In genomic region chr10:79274279-79275104, GRCh38 we compare ENCODE assay signal across 9 cellular contexts.
DNase-seq lines count a peak whose midpoint lies in the region; ATAC-seq and TF ChIP-seq lines count a peak whose summit lies in the region.
"Had no signal": no experiment of that assay in that cellular context is flagged by ENCODE, and none has a peak within 500 bp of the region (broad histone marks: within the 10 kb centered on the region; RNA-seq: fewer than 3 reads in every experiment).

No MANE protein-coding gene starts in this region.

- peaks cover 87% of the 10 kb centered on the region for H3K79me2 ChIP-seq in MM.1S (ENCODE audit: low read length)

- H3K4me3 ChIP-seq in lower leg skin (ENCODE audit: low read depth, poor library complexity, severe bottlenecking), result no peak overlapping the region
- peak overlapping the region; percentile 35 for H3K4me3 ChIP-seq in thoracic aorta
- H3K4me3 ChIP-seq in HAP-1, result no peak overlapping the region
- no peak overlapping the region for H3K4me3 ChIP-seq in MM.1S (ENCODE audit: low read length)

- H3K4me3 Mint-ChIP-seq in chondrocyte (ENCODE audit: unreplicated experiment), result no peak overlapping the region
- H3K4me3 Mint-ChIP-seq: stimulated activated naive CD8-positive, alpha-beta T cell treated with anti-CD3 and anti-CD28 coated beads, Interleukin-15, Interleukin-2, amounts not matched to agents 100 ng/mL and 50 ng/mL, for 24 hours had no signal

- H3K9me3 ChIP-seq in thoracic aorta (no peaks in the 10 kb centered on the region), HAP-1 (no peaks in the 10 kb centered on the region), MM.1S (replicated peaks; ENCODE audit: insufficient read depth, low read length) (no peaks in the 10 kb centered on the region)

- TF ChIP-seq CTCF in chondrocyte (IDR thresholded peaks at IDR 0.05) (no peak), lower leg skin (IDR thresholded peaks at IDR 0.05) (no peak), thoracic aorta (IDR thresholded peaks at IDR 0.05) (peak; percentile 40), GM10266 (IDR thresholded peaks at IDR 0.05; ENCODE audit: control insufficient read depth, insufficient read depth, low read depth, missing control alignments) (no peak), MM.1S (IDR thresholded peaks at IDR 0.05; ENCODE audit: low read length) (no peak)

- H3K4me1 Mint-ChIP-seq in chondrocyte (ENCODE audit: low read depth), result peaks cover 16% of the 10 kb centered on the region

- H3K9me3 Mint-ChIP-seq in chondrocyte (ENCODE audit: low read depth), result no peaks in the 10 kb centered on the region
- H3K9me3 Mint-ChIP-seq: stimulated activated naive CD8-positive, alpha-beta T cell treated with anti-CD3 and anti-CD28 coated beads, Interleukin-15, Interleukin-2, amounts not matched to agents 100 ng/mL and 50 ng/mL, for 24 hours had no signal

- peak overlapping the region; percentile 11 for H3K27ac Mint-ChIP-seq in chondrocyte (ENCODE audit: unreplicated experiment)
- H3K27ac Mint-ChIP-seq: stimulated activated naive CD8-positive, alpha-beta T cell treated with anti-CD3 and anti-CD28 coated beads, Interleukin-15, Interleukin-2, amounts not matched to agents 100 ng/mL and 50 ng/mL, for 24 hours had no signal

- H3K27me3 ChIP-seq in thoracic aorta (replicated peaks; ENCODE audit: insufficient read depth) (no peaks in the 10 kb centered on the region), HAP-1 (ENCODE audit: low read depth) (no peaks in the 10 kb centered on the region), MM.1S (replicated peaks; ENCODE audit: insufficient read depth, low read length) (no peaks in the 10 kb centered on the region)

- in situ Hi-C loops in HAP-1 (cut with MboI; ENCODE audit: low sequenced_read_pairs), result no loop called here

- H3K36me3 Mint-ChIP-seq in chondrocyte (ENCODE audit: low read depth), result peaks cover 11% of the 10 kb centered on the region

- H3K27ac ChIP-seq in thoracic aorta (peak overlapping the region; percentile 68 to 70), MM.1S (ENCODE audit: low read length) (no peak overlapping the region)

- H3K36me3 ChIP-seq in thoracic aorta (peaks cover 9% of the 10 kb centered on the region), HAP-1 (replicated peaks) (no peaks in the 10 kb centered on the region; the same call in 1 of the 2 replicates), MM.1S (replicated peaks; ENCODE audit: insufficient read depth, low read length) (no peaks in the 10 kb centered on the region)

- peaks cover 35% of the 10 kb centered on the region for H4K20me1 ChIP-seq in MM.1S (ENCODE audit: insufficient read depth, low read length)

- no peaks in the 10 kb centered on the region for H3K27me3 Mint-ChIP-seq in chondrocyte (ENCODE audit: low read depth)
- H3K27me3 Mint-ChIP-seq: stimulated activated naive CD8-positive, alpha-beta T cell treated with anti-CD3 and anti-CD28 coated beads, Interleukin-15, Interleukin-2, amounts not matched to agents 100 ng/mL and 50 ng/mL, for 24 hours had no signal

- H3K4me1 ChIP-seq in thoracic aorta (ENCODE audit: control insufficient read depth in 1 of 2, low read depth in 2 of 2), result peaks cover 21 to 45% of the 10 kb centered on the region in 2 donors
- H3K4me1 ChIP-seq in HAP-1, result no peaks in the 10 kb centered on the region
- no peaks in the 10 kb centered on the region for H3K4me1 ChIP-seq in MM.1S (ENCODE audit: low read length)

- no peak overlapping the region for H2AFZ ChIP-seq in MM.1S (ENCODE audit: low read length)

- peak; percentile 63 for ATAC-seq in thoracic aorta (ENCODE audit: insufficient number of reproducible peaks, low FRiP score, low read depth)

- TF ChIP-seq POLR2A in lower leg skin (IDR thresholded peaks at IDR 0.05), result no peak

- H3K4me2 ChIP-seq in MM.1S (ENCODE audit: low read depth, low read length), result no peak overlapping the region

- H3K9me2 ChIP-seq in MM.1S (replicated peaks; ENCODE audit: insufficient read depth, low read length), result no peaks in the 10 kb centered on the region

- intact Hi-C loops in lower leg skin (cut with DNase I; ENCODE audit: low total_unique reads), result no loop called here

- no peaks in the 10 kb centered on the region for H3F3A ChIP-seq in MM.1S (ENCODE audit: insufficient read depth, low read length)

- DNase-seq in NCI-H1092 (lab: John Stamatoyannopoulos, UW), result peak; percentile 68
- DNase-seq in chondrocyte (ENCODE audit: low spot score), result no peak
- peak; percentile 90 to 97 for DNase-seq in lower leg skin (ENCODE audit: low spot score in 2 of 2)
- peak; percentile 71 for DNase-seq in thoracic aorta (ENCODE audit: low spot score)
- no peak for DNase-seq in GM10266 (ENCODE audit: extremely low spot score)
- no peak for DNase-seq in HAP-1 (ENCODE audit: low spot score in 2 of 2)
- DNase-seq in NK-92 treated with Interleukin-12 subunit alpha and Interleukin-12 subunit beta, amount 100 ng/mL, for 24 hours (lab: John Stamatoyannopoulos, UW), result no peak
- DNase-seq in MM.1S, result no peak

- 41 to 48% methylated on average over 30 to 31 of the region's 32 CpGs for WGBS in lower leg skin, 2 donors

- H3K9ac ChIP-seq in MM.1S (ENCODE audit: low read length), result no peak overlapping the region

Comparison
In these comparisons a context has a peak if more than half of its experiments do, and no peak if none do; other contexts are left out.
1. DNase-seq: peak in NCI-H1092 (single experiment), lower leg skin (2 of 2) and thoracic aorta (single experiment); none in chondrocyte (single experiment), GM10266 (single experiment), HAP-1 (0 of 2), NK-92 treated with Interleukin-12 subunit alpha and Interleukin-12 subunit beta, amount 100 ng/mL, for 24 hours (single experiment) and MM.1S (single experiment).